8 cellular contexts compared by ENCODE assay signal in the genomic region with DNA sequence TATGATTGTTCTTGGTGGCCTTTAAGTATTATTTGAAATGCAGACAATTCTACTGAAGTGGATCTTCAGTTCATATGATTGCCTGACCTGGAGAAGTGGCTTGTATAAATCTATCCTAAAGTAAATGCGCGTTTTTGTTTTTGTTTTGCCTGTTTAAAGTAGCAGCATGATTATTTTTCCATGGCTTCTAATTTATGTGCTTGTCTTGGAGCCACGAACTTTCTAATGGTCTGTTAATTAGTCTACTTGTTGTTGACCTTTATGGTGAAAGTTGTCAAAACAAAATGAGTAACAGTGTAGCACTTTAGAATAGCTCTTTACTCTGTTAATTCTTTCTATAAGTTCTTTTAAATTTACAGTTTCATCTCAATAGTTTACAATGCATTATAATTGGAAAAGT. TPM values are rescaled to one million over a fixed set of nuclear protein-coding genes. Genes with fewer than 3 reads are reported as not detected.
DNase-seq lines count a peak whose midpoint lies in the region; ATAC-seq and TF ChIP-seq lines count a peak whose summit lies in the region.

No MANE protein-coding gene starts in this region.

- TF ChIP-seq CTCF in left ventricle myocardium inferior (IDR thresholded peaks at IDR 0.05; ENCODE audit: borderline replicate concordance) = no peak
- no peak for TF ChIP-seq CTCF in MCF 10A (IDR thresholded peaks at IDR 0.05; ENCODE audit: unreplicated experiment)
- no peak for TF ChIP-seq CTCF in vagina (IDR thresholded peaks at IDR 0.05)

- H3K36me3 Mint-ChIP-seq in MCF 10A (ENCODE audit: insufficient read depth, unreplicated experiment) = peaks cover 39% of the 10 kb centered on the region

- CTCF ChIA-PET in MCF 10A (lab: Yijun Ruan, JAX) = no interaction called here

- H3K27ac ChIP-seq in left ventricle myocardium inferior (replicated peaks) (peak overlapping the region; percentile 97), vagina (peak overlapping the region; percentile 99)

- H3K27me3 Mint-ChIP-seq in MCF 10A (ENCODE audit: insufficient read depth, unreplicated experiment) = no peaks in the 10 kb centered on the region

- H3K4me1 ChIP-seq in left ventricle myocardium inferior (peaks cover 99% of the 10 kb centered on the region), mononuclear cell (ENCODE audit: insufficient read depth, low read length) (peaks cover 45% of the 10 kb centered on the region), vagina (peaks cover 56% of the 10 kb centered on the region)

- H3K36me3 ChIP-seq in left ventricle myocardium inferior = peaks cover 38% of the 10 kb centered on the region
- H3K36me3 ChIP-seq in vagina = peaks cover 0 to 24% of the 10 kb centered on the region in 2 donors

- H3K9me3 Mint-ChIP-seq in MCF 10A (ENCODE audit: unreplicated experiment) = no peaks in the 10 kb centered on the region

- BruUV-seq in MCF 10A (replicated peaks; lab: Mats Ljungman, UMichigan) = no TSS peak

- no peaks in the 10 kb centered on the region for H3K27me3 ChIP-seq in left ventricle myocardium inferior (ENCODE audit: low read depth)
- no peaks in the 10 kb centered on the region for H3K27me3 ChIP-seq in mononuclear cell (ENCODE audit: insufficient read depth, low read length)
- H3K27me3 ChIP-seq in vagina = no peaks in the 10 kb centered on the region

- no peak for TF ChIP-seq POLR2A in vagina (IDR thresholded peaks at IDR 0.05)

- H3K9me3 ChIP-seq in left ventricle myocardium inferior (replicated peaks) = no peaks in the 10 kb centered on the region
- H3K9me3 ChIP-seq in mononuclear cell (ENCODE audit: low read depth, low read length) = no peaks in the 10 kb centered on the region
- H3K9me3 ChIP-seq in vagina = no peaks in the 10 kb centered on the region

- POLR2A ChIA-PET in MCF 10A (lab: Yijun Ruan, JAX) = interaction anchor here (0.7 to 7.5 kb wide), 6 partner anchors 10 to 136 kb away, joined by 3 to 114 read pairs (median 4); partner anchors contain the start of gene WIPI1

- intact Hi-C loops in left ventricle myocardium inferior (cut with micrococcal nuclease) = no loop called here
- intact Hi-C loops in Right ventricle myocardium superior (cut with DNase I) = loop anchor here (5.0 kb wide), 1 partner anchor 47 kb away; no protein-coding TSS in a partner anchor
- intact Hi-C loops in MCF 10A (cut with micrococcal nuclease) = loop anchor here (5.0 kb wide), 1 partner anchor 243 kb away; no protein-coding TSS in a partner anchor
- intact Hi-C loops in vagina (cut with DNase I) = no loop called here

- peak overlapping the region; percentile 98 for H3K27ac Mint-ChIP-seq in MCF 10A (ENCODE audit: low read depth, unreplicated experiment)

- ATAC-seq in Right ventricle myocardium superior (ENCODE audit: poor library complexity) = no peak
- no peak for ATAC-seq in activated CD4-positive, CD25-positive, alpha-beta regulatory T cell treated with anti-CD3 and anti-CD28 coated beads, Interleukin-2, amount 50 U/mL, for 24 hours

- H3K4me1 Mint-ChIP-seq in MCF 10A (ENCODE audit: insufficient read depth, unreplicated experiment) = peaks cover 27% of the 10 kb centered on the region

- peak overlapping the region; percentile 95 for H3K4me3 Mint-ChIP-seq in MCF 10A (ENCODE audit: unreplicated experiment)

- peak overlapping the region; percentile 76 for H3K4me3 ChIP-seq in left ventricle myocardium inferior
- peak overlapping the region; percentile 69 for H3K4me3 ChIP-seq in mononuclear cell (ENCODE audit: low read length)
- peak overlapping the region; percentile 71 to 82 for H3K4me3 ChIP-seq in vagina

- DNase-seq in left ventricle myocardium inferior (no peak), Right ventricle myocardium superior (no peak), MCF 10A (ENCODE audit: unreplicated experiment) (no peak), vagina (ENCODE audit: extremely low spot score in 2 of 2) (no peak), HCEC 1CT (no peak)
- DNase-seq in stimulated activated CD4-positive, alpha-beta T cell treated with anti-CD3 and anti-CD28 coated beads, Interleukin-4, amount 100 ng/mL, for 4 hours = no peak

RNA-seq across cellular contexts. Expression of gene PRKAR1A, which starts 1.7 kb away (rescaled TPM):
- total RNA-seq in left ventricle myocardium inferior (733 TPM), Right ventricle myocardium superior (607 TPM), MCF 10A (2022) (264 and 271 TPM in 2 replicates), mononuclear cell (97.8 TPM), vagina (186 TPM)

RNA-seq across cellular contexts. Expression of gene WIPI1, which starts 56.6 kb away (rescaled TPM):
- total RNA-seq in left ventricle myocardium inferior (89.9 TPM), Right ventricle myocardium superior (63.7 TPM), MCF 10A (2022) (38.4 and 75.6 TPM in 2 replicates), mononuclear cell (17.8 TPM), vagina (37.3 TPM)

Comparison
In these comparisons a context has a peak if more than half of its experiments do, and no peak if none do; other contexts are left out.
1. intact Hi-C loops: an anchor here in Right ventricle myocardium superior (5.0 kb wide) and MCF 10A (5.0 kb wide); none called in left ventricle myocardium inferior and vagina.